ENCODE assay signal across 15 cellular contexts in genomic region chr22:43114958-43115357, GRCh38. TPM values are rescaled to one million over a fixed set of nuclear protein-coding genes. Genes with fewer than 3 reads are reported as not detected.
A peak's percentile ranks its signal among the peaks of the same experiment; 100 is the strongest.
DNase-seq lines count a peak whose midpoint lies in the region; ATAC-seq and TF ChIP-seq lines count a peak whose summit lies in the region.
"Had no signal": no experiment of that assay in that cellular context is flagged by ENCODE, and none has a peak within 500 bp of the region (broad histone marks: within the 10 kb centered on the region; RNA-seq: fewer than 3 reads in every experiment).

No MANE protein-coding gene starts in this region.

- H2BK5ac ChIP-seq in IMR-90 (ENCODE audit: low read depth, low read length, poor library complexity, severe bottlenecking), result no peak overlapping the region

- no peak overlapping the region for H2BK20ac ChIP-seq in IMR-90 (ENCODE audit: low read depth, low read length)

- peaks cover 17% of the 10 kb centered on the region for H3K4me1 ChIP-seq in CD4-positive, alpha-beta memory T cell (ENCODE audit: insufficient read depth, low read length)
- H3K4me1 ChIP-seq in IMR-90 (ENCODE audit: control insufficient read depth, insufficient read depth, low read length) (no peaks in the 10 kb centered on the region; the same call in 1 of the 2 replicates), mucosa of stomach (ENCODE audit: control insufficient read depth, insufficient read depth, low read length) (peaks cover 62% of the 10 kb centered on the region)

- TF ChIP-seq CTCF in IMR-90 (conservative IDR thresholded peaks at IDR 0.05; ENCODE audit: low read depth, low read length), result no peak
- TF ChIP-seq CTCF in VCaP (conservative IDR thresholded peaks at IDR 0.05), result no peak

- no peak overlapping the region for H2AFZ ChIP-seq in IMR-90 (replicated peaks; ENCODE audit: low read length, poor library complexity)

- no peak overlapping the region for H3K4me3 Mint-ChIP-seq in CD4-positive, alpha-beta memory T cell
- no peak overlapping the region for H3K4me3 Mint-ChIP-seq in activated T-helper 17 cell treated with anti-CD3 and anti-CD28 coated beads, Interleukin-2, amount 50 U/mL, for 72 hours
- H3K4me3 Mint-ChIP-seq: activated naive CD4-positive, alpha-beta T cell treated with anti-CD3 and anti-CD28 coated beads for 36 hours; HFFc6 had no signal

- no peak for ATAC-seq in IMR-90 (ENCODE audit: low read depth)
- no peak for ATAC-seq in GM19397 (IDR thresholded peaks at IDR 0.05; ENCODE audit: unreplicated experiment)
- ATAC-seq in HG02973 (IDR thresholded peaks at IDR 0.05; ENCODE audit: unreplicated experiment), result no peak
- ATAC-seq in activated T-helper 17 cell treated with anti-CD3 and anti-CD28 coated beads, Interleukin-2, amount 50 U/mL, for 72 hours (replicated peaks), result no peak

- no peak overlapping the region for H3K4me2 ChIP-seq in IMR-90 (ENCODE audit: low read depth, low read length)

- POLR2A ChIA-PET in CD4-positive, alpha-beta memory T cell (lab: Charles Lee; ENCODE audit: partially characterized antibody), result no interaction called here
- POLR2A ChIA-PET in IMR-90 (lab: Charles Lee; ENCODE audit: unreplicated experiment), result no interaction called here

- H3K4me3 ChIP-seq in CD4-positive, alpha-beta memory T cell (ENCODE audit: low read length in 2 of 2), result no peak overlapping the region
- H3K4me3 ChIP-seq in IMR-90 (ENCODE audit: insufficient read depth, low read depth, low read length) (no peak overlapping the region), mucosa of stomach (ENCODE audit: low read length) (no peak overlapping the region)
- H3K4me3 ChIP-seq: ovary, testis had no signal

- H4K5ac ChIP-seq in IMR-90 (ENCODE audit: low read depth, low read length), result no peak overlapping the region

- H4K20me1 ChIP-seq in IMR-90 (ENCODE audit: insufficient read depth, low read length), result no peaks in the 10 kb centered on the region

- in situ Hi-C loops in IMR-90 (cut with MboI; ENCODE audit: low sequenced_read_pairs), result no loop called here

- no peak overlapping the region for H2BK15ac ChIP-seq in IMR-90 (ENCODE audit: low read depth, low read length)

- no peaks in the 10 kb centered on the region for H3K9me3 ChIP-seq in CD4-positive, alpha-beta memory T cell (ENCODE audit: control insufficient read depth in 1 of 2, low read length in 2 of 2)
- no peaks in the 10 kb centered on the region for H3K9me3 ChIP-seq in IMR-90 (ENCODE audit: control insufficient read depth, insufficient read depth, low read length)
- no peaks in the 10 kb centered on the region for H3K9me3 ChIP-seq in mucosa of stomach (ENCODE audit: control insufficient read depth, low read length)
- H3K9me3 ChIP-seq: ovary, testis had no signal

- peak overlapping the region in 4 of 7 donors; percentile 10 to 59 (median 18) for H3K27ac Mint-ChIP-seq in CD4-positive, alpha-beta memory T cell
- no peak overlapping the region for H3K27ac Mint-ChIP-seq in activated T-helper 17 cell treated with anti-CD3 and anti-CD28 coated beads, Interleukin-2, amount 50 U/mL, for 72 hours
- H3K27ac Mint-ChIP-seq: activated naive CD4-positive, alpha-beta T cell treated with anti-CD3 and anti-CD28 coated beads for 36 hours; HFFc6 had no signal

- H3K27me3 Mint-ChIP-seq in CD4-positive, alpha-beta memory T cell, result no peaks in the 10 kb centered on the region
- no peaks in the 10 kb centered on the region for H3K27me3 Mint-ChIP-seq in activated T-helper 17 cell treated with anti-CD3 and anti-CD28 coated beads, Interleukin-2, amount 50 U/mL, for 72 hours

- WGBS in IMR-90 (ENCODE audit: extremely low coverage in 2 of 2, insufficient read length in 1 of 2), 2 experiments, result 80% methylated on average over 1 of the region's 5 CpGs; no CpG with 5 or more reads in 1 of the 2 experiments

- TF ChIP-seq RAD21 in IMR-90 (IDR thresholded peaks at IDR 0.05; ENCODE audit: low read length), result no peak

- intact Hi-C loops in CD4-positive, alpha-beta memory T cell (cut with micrococcal nuclease), result loop anchor here (5.0 kb wide), 1 partner anchor 37 kb away; the partner anchor contains the start of gene TSPO
- intact Hi-C loops in IMR-90 (cut with micrococcal nuclease), result no loop called here

- H3K14ac ChIP-seq in IMR-90 (replicated peaks; ENCODE audit: low read depth, low read length), result no peak overlapping the region

- H2BK120ac ChIP-seq in IMR-90 (ENCODE audit: low read depth, low read length), result no peak overlapping the region

- H2AK9ac ChIP-seq in IMR-90 (replicated peaks; ENCODE audit: low read depth, low read length, poor library complexity), result peak overlapping the region; percentile 23

- H4K8ac ChIP-seq in IMR-90 (ENCODE audit: low read depth in 2 of 2, low read length in 2 of 2), result no peak overlapping the region

- no peak overlapping the region for H3K27ac ChIP-seq in CD4-positive, alpha-beta memory T cell (ENCODE audit: low read depth, low read length)
- H3K27ac ChIP-seq in IMR-90 (ENCODE audit: insufficient read depth, low read length), result no peak overlapping the region
- peak overlapping the region; percentile 98 for H3K27ac ChIP-seq in VCaP
- H3K27ac ChIP-seq: ovary, testis had no signal

- TF ChIP-seq POLR2A in IMR-90 (IDR thresholded peaks at IDR 0.05; ENCODE audit: low read depth, low read length), result no peak

- no peak overlapping the region; the same call in 1 of the 2 replicates for H3K23ac ChIP-seq in IMR-90 (ENCODE audit: low read depth, low read length)

- H3K79me1 ChIP-seq in IMR-90 (ENCODE audit: low read depth in 1 of 2, low read length in 2 of 2), result no peaks in the 10 kb centered on the region

- H3K9ac ChIP-seq in IMR-90 (ENCODE audit: low read depth, low read length), result no peak overlapping the region
- H3K9ac ChIP-seq in mucosa of stomach (ENCODE audit: low read length), result peak overlapping the region; percentile 55

- no peaks in the 10 kb centered on the region for H3K9me1 ChIP-seq in IMR-90 (ENCODE audit: insufficient read depth, low read length)

- H3K27me3 ChIP-seq in CD4-positive, alpha-beta memory T cell (ENCODE audit: insufficient read depth, low read length), result no peaks in the 10 kb centered on the region
- H3K27me3 ChIP-seq in IMR-90 (ENCODE audit: control insufficient read depth, insufficient read depth, low read length) (peaks cover 46% of the 10 kb centered on the region), mucosa of stomach (ENCODE audit: control insufficient read depth, insufficient read depth, low read length) (peaks cover 8% of the 10 kb centered on the region)
- H3K27me3 ChIP-seq: ovary, testis had no signal

- peaks cover 4 to 18% (median 7%) of the 10 kb centered on the region in 4 donors for H3K4me1 Mint-ChIP-seq in CD4-positive, alpha-beta memory T cell
- no peaks in the 10 kb centered on the region for H3K4me1 Mint-ChIP-seq in activated T-helper 17 cell treated with anti-CD3 and anti-CD28 coated beads, Interleukin-2, amount 50 U/mL, for 72 hours

- no peak overlapping the region for H4K91ac ChIP-seq in IMR-90 (ENCODE audit: insufficient read depth, low read depth, low read length)

- no peak overlapping the region for H3K56ac ChIP-seq in IMR-90 (ENCODE audit: extremely low read depth, insufficient read depth, low read length)

- no peak overlapping the region for H2AK5ac ChIP-seq in IMR-90 (ENCODE audit: low read depth, low read length)

- CTCF ChIA-PET in CD4-positive, alpha-beta memory T cell (lab: Charles Lee; ENCODE audit: partially characterized antibody), result interaction anchor here (0.6 kb wide), 1 partner anchor 85 kb away, joined by 3 read pairs; no protein-coding TSS in a partner anchor
- CTCF ChIA-PET in IMR-90 (lab: Yijun Ruan, JAX), result no interaction called here

- H3K36me3 Mint-ChIP-seq in CD4-positive, alpha-beta memory T cell, result no peaks in the 10 kb centered on the region
- no peaks in the 10 kb centered on the region for H3K36me3 Mint-ChIP-seq in activated T-helper 17 cell treated with anti-CD3 and anti-CD28 coated beads, Interleukin-2, amount 50 U/mL, for 72 hours (ENCODE audit: low read depth)

- BruUV-seq in IMR-90 (replicated peaks; lab: Mats Ljungman, UMichigan), result no TSS peak

- dilution Hi-C loops in IMR-90 (cut with HindIII; ENCODE audit: low sequenced_read_pairs, unreplicated experiment), result no loop called here

- H3K4ac ChIP-seq in IMR-90 (ENCODE audit: low read depth, low read length), result no peak overlapping the region

- no peaks in the 10 kb centered on the region for H3K36me3 ChIP-seq in CD4-positive, alpha-beta memory T cell (ENCODE audit: insufficient read depth, low read length)
- H3K36me3 ChIP-seq in IMR-90 (ENCODE audit: control insufficient read depth, insufficient read depth, low read length), result no peaks in the 10 kb centered on the region
- H3K36me3 ChIP-seq in mucosa of stomach (ENCODE audit: control insufficient read depth, insufficient read depth, low read length), result no peaks in the 10 kb centered on the region
- H3K36me3 ChIP-seq: ovary had no signal

- H3K18ac ChIP-seq in IMR-90 (ENCODE audit: low read depth, low read length), result no peak overlapping the region

- DNase-seq in CD4-positive, alpha-beta memory T cell, result no peak
- no peak for DNase-seq in IMR-90
- DNase-seq: activated naive CD4-positive, alpha-beta T cell treated with anti-CD3 and anti-CD28 coated beads for 36 hours; HFFc6; NCI-H187 treated with DMSO at 0.1 percent for 48 hours; NK-92 treated with Interleukin-12 subunit alpha and Interleukin-12 subunit beta, amount 100 ng/mL, for 24 hours; ovary; stimulated activated CD4-positive, alpha-beta T cell treated with anti-CD3 and anti-CD28 coated beads, Interleukin-4, amount 100 ng/mL, for 1 hour; SW 1271; testis had no signal

- H3K9me3 Mint-ChIP-seq in CD4-positive, alpha-beta memory T cell, result no peaks in the 10 kb centered on the region
- H3K9me3 Mint-ChIP-seq in activated T-helper 17 cell treated with anti-CD3 and anti-CD28 coated beads, Interleukin-2, amount 50 U/mL, for 72 hours, result no peaks in the 10 kb centered on the region
- H3K9me3 Mint-ChIP-seq: activated naive CD4-positive, alpha-beta T cell treated with anti-CD3 and anti-CD28 coated beads for 36 hours; HFFc6 had no signal

RNA-seq across cellular contexts. Expression of gene BIK, which starts 4.4 kb away (rescaled TPM):
- total RNA-seq in CD4-positive, alpha-beta memory T cell, result 1 to 10 TPM; 2.5 to 2.7 TPM
- polyA plus RNA-seq in CD4-positive, alpha-beta memory T cell, result 1 to 10 TPM; 8.5 to 8.8 TPM
- 0.18 and 0.28 TPM in 2 replicates for total RNA-seq in IMR-90 (2012; rRNA removed)
- polyA plus RNA-seq in IMR-90 (2012; rRNA removed), result 0.19 TPM in 1 of 2 replicates, not detected in the other
- polyA plus RNA-seq in IMR-90 (2012; cell fraction: cytosol; rRNA removed), result 0.21 and 0.22 TPM in 2 replicates
- 0.14 TPM in 1 of 2 replicates, not detected in the other for polyA plus RNA-seq in IMR-90 (2012; cell fraction: nucleus; rRNA removed; ENCODE audit: low replicate concordance)
- 1 to 10 TPM; 1.9 to 4.0 TPM for total RNA-seq in activated T-helper 17 cell treated with anti-CD3 and anti-CD28 coated beads, Interleukin-2, amount 50 U/mL, for 72 hours

RNA-seq across cellular contexts. Expression of gene TTLL1, which starts 25.8 kb away (rescaled TPM):
- total RNA-seq in CD4-positive, alpha-beta memory T cell, result 1 to 10 TPM; 6.4 to 7.8 TPM
- 10 to 100 TPM; 10.1 to 15.6 TPM for polyA plus RNA-seq in CD4-positive, alpha-beta memory T cell
- total RNA-seq in IMR-90 (2012; rRNA removed), result 9.7 and 10.8 TPM in 2 replicates
- 12.7 and 13.2 TPM in 2 replicates for polyA plus RNA-seq in IMR-90 (2012; rRNA removed)
- 10.6 and 14.0 TPM in 2 replicates for polyA plus RNA-seq in IMR-90 (2012; cell fraction: cytosol; rRNA removed)
- polyA plus RNA-seq in IMR-90 (2012; cell fraction: nucleus; rRNA removed; ENCODE audit: low replicate concordance), result 5.5 and 9.0 TPM in 2 replicates
- total RNA-seq in activated T-helper 17 cell treated with anti-CD3 and anti-CD28 coated beads, Interleukin-2, amount 50 U/mL, for 72 hours, result 1 to 10 TPM; 2.9 to 4.1 TPM

RNA-seq across cellular contexts. Expression of gene MCAT, which starts 28.2 kb away (rescaled TPM):
- total RNA-seq in CD4-positive, alpha-beta memory T cell, result 1 to 10 TPM; 7.9 to 9.0 TPM
- polyA plus RNA-seq in CD4-positive, alpha-beta memory T cell, result 10 to 100 TPM in 1 of 2 donors, 1 to 10 TPM in 1; 5.7 to 13.1 TPM
- total RNA-seq in IMR-90 (2012; rRNA removed), result 7.3 and 8.3 TPM in 2 replicates
- polyA plus RNA-seq in IMR-90 (2012; rRNA removed), result 19.7 and 21.2 TPM in 2 replicates
- polyA plus RNA-seq in IMR-90 (2012; cell fraction: cytosol; rRNA removed), result 25.4 and 27.1 TPM in 2 replicates
- 11.1 and 16.6 TPM in 2 replicates for polyA plus RNA-seq in IMR-90 (2012; cell fraction: nucleus; rRNA removed; ENCODE audit: low replicate concordance)
- 10 to 100 TPM in 1 of 2 donors, 1 to 10 TPM in 1; 7.3 to 18.2 TPM for total RNA-seq in activated T-helper 17 cell treated with anti-CD3 and anti-CD28 coated beads, Interleukin-2, amount 50 U/mL, for 72 hours

RNA-seq across cellular contexts. Expression of gene TSPO, which starts 36.4 kb away (rescaled TPM):
- total RNA-seq in CD4-positive, alpha-beta memory T cell, result 10 to 100 TPM; 66.9 to 71.0 TPM
- 100 to 1,000 TPM; 351 to 548 TPM for polyA plus RNA-seq in CD4-positive, alpha-beta memory T cell
- 94.7 and 115 TPM in 2 replicates for total RNA-seq in IMR-90 (2012; rRNA removed)
- polyA plus RNA-seq in IMR-90 (2012; rRNA removed), result 297 and 401 TPM in 2 replicates
- 415 and 627 TPM in 2 replicates for polyA plus RNA-seq in IMR-90 (2012; cell fraction: cytosol; rRNA removed)
- polyA plus RNA-seq in IMR-90 (2012; cell fraction: nucleus; rRNA removed; ENCODE audit: low replicate concordance), result 93.4 and 268 TPM in 2 replicates
- 100 to 1,000 TPM; 127 to 199 TPM for total RNA-seq in activated T-helper 17 cell treated with anti-CD3 and anti-CD28 coated beads, Interleukin-2, amount 50 U/mL, for 72 hours
